Comparison of ENCODE assay signal across 1 cellular context in genomic region chr1:54970901-54971300, GRCh38.
TF ChIP-seq lines count a peak whose summit lies in the region.

No MANE protein-coding gene starts in this region.

TF ChIP-seq in GM12878, 131 proteins besides CTCF, POLR2A, EP300 and RAD21:
- no peak for TF ChIP-seq SP1 (IDR thresholded peaks at IDR 0.05; ENCODE audit: low read depth, low read length)
- TF ChIP-seq FOS (IDR thresholded peaks at IDR 0.05; ENCODE audit: borderline replicate concordance, extremely low read depth, insufficient read length), result no peak
- TF ChIP-seq RB1 (IDR thresholded peaks at IDR 0.05; ENCODE audit: borderline replicate concordance), result no peak
- TF ChIP-seq BACH1 (IDR thresholded peaks at IDR 0.05; ENCODE audit: borderline replicate concordance), result no peak
- no peak for TF ChIP-seq ZNF217 (IDR thresholded peaks at IDR 0.05)
- TF ChIP-seq ATF7 (IDR thresholded peaks at IDR 0.05; ENCODE audit: low read depth), result no peak
- TF ChIP-seq, protein P1, sequence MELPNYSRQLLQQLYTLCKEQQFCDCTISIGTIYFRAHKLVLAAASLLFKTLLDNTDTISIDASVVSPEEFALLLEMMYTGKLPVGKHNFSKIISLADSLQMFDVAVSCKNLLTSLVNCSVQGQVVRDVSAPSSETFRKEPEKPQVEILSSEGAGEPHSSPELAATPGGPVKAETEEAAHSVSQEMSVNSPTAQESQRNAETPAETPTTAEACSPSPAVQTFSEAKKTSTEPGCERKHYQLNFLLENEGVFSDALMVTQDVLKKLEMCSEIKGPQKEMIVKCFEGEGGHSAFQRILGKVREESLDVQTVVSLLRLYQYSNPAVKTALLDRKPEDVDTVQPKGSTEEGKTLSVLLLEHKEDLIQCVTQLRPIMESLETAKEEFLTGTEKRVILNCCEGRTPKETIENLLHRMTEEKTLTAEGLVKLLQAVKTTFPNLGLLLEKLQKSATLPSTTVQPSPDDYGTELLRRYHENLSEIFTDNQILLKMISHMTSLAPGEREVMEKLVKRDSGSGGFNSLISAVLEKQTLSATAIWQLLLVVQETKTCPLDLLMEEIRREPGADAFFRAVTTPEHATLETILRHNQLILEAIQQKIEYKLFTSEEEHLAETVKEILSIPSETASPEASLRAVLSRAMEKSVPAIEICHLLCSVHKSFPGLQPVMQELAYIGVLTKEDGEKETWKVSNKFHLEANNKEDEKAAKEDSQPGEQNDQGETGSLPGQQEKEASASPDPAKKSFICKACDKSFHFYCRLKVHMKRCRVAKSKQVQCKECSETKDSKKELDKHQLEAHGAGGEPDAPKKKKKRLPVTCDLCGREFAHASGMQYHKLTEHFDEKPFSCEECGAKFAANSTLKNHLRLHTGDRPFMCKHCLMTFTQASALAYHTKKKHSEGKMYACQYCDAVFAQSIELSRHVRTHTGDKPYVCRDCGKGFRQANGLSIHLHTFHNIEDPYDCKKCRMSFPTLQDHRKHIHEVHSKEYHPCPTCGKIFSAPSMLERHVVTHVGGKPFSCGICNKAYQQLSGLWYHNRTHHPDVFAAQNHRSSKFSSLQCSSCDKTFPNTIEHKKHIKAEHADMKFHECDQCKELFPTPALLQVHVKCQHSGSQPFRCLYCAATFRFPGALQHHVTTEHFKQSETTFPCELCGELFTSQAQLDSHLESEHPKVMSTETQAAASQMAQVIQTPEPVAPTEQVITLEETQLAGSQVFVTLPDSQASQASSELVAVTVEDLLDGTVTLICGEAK (IDR thresholded peaks at IDR 0.05; ENCODE audit: borderline replicate concordance), result no peak
- TF ChIP-seq CBX3 (IDR thresholded peaks at IDR 0.05; ENCODE audit: borderline replicate concordance, low read depth), result no peak
- TF ChIP-seq, protein P2, sequence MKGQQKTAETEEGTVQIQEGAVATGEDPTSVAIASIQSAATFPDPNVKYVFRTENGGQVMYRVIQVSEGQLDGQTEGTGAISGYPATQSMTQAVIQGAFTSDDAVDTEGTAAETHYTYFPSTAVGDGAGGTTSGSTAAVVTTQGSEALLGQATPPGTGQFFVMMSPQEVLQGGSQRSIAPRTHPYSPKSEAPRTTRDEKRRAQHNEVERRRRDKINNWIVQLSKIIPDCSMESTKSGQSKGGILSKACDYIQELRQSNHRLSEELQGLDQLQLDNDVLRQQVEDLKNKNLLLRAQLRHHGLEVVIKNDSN (IDR thresholded peaks at IDR 0.05; ENCODE audit: borderline replicate concordance, extremely low read length, insufficient read depth, low read depth, low read length), result no peak
- TF ChIP-seq NKRF (conservative IDR thresholded peaks at IDR 0.05), result no peak
- no peak for TF ChIP-seq SIX5 (IDR thresholded peaks at IDR 0.05; ENCODE audit: low read depth, low read length, severe bottlenecking)
- TF ChIP-seq TCF7 (IDR thresholded peaks at IDR 0.05; ENCODE audit: borderline replicate concordance), result no peak
- no peak for TF ChIP-seq ZNF24 (IDR thresholded peaks at IDR 0.05)
- no peak for TF ChIP-seq GATAD2B (conservative IDR thresholded peaks at IDR 0.05; ENCODE audit: low read depth)
- no peak for TF ChIP-seq CBFB (IDR thresholded peaks at IDR 0.05; ENCODE audit: low read depth)
- TF ChIP-seq, protein P3, sequence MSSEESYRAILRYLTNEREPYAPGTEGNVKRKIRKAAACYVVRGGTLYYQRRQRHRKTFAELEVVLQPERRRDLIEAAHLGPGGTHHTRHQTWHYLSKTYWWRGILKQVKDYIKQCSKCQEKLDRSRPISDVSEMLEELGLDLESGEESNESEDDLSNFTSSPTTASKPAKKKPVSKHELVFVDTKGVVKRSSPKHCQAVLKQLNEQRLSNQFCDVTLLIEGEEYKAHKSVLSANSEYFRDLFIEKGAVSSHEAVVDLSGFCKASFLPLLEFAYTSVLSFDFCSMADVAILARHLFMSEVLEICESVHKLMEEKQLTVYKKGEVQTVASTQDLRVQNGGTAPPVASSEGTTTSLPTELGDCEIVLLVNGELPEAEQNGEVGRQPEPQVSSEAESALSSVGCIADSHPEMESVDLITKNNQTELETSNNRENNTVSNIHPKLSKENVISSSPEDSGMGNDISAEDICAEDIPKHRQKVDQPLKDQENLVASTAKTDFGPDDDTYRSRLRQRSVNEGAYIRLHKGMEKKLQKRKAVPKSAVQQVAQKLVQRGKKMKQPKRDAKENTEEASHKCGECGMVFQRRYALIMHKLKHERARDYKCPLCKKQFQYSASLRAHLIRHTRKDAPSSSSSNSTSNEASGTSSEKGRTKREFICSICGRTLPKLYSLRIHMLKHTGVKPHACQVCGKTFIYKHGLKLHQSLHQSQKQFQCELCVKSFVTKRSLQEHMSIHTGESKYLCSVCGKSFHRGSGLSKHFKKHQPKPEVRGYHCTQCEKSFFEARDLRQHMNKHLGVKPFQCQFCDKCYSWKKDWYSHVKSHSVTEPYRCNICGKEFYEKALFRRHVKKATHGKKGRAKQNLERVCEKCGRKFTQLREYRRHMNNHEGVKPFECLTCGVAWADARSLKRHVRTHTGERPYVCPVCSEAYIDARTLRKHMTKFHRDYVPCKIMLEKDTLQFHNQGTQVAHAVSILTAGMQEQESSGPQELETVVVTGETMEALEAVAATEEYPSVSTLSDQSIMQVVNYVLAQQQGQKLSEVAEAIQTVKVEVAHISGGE (CRISPR knock-in tag; IDR thresholded peaks at IDR 0.05), result no peak
- TF ChIP-seq CEBPZ (IDR thresholded peaks at IDR 0.05; ENCODE audit: low read depth, low read length), result no peak
- TF ChIP-seq GABPA (IDR thresholded peaks at IDR 0.05; ENCODE audit: low read depth), result no peak
- no peak for TF ChIP-seq RUNX3 (IDR thresholded peaks at IDR 0.05; ENCODE audit: low read length)
